Comparison of ENCODE assay signal across 8 cellular contexts in genomic region chr18:45722899-45723298, GRCh38. TPM values are rescaled to one million over a fixed set of nuclear protein-coding genes. Genes with fewer than 3 reads are reported as not detected.
A peak's percentile ranks its signal among the peaks of the same experiment; 100 is the strongest.
DNase-seq lines count a peak whose midpoint lies in the region; ATAC-seq, FAIRE-seq and TF ChIP-seq lines count a peak whose summit lies in the region.

No MANE protein-coding gene starts in this region.

- DNase-seq in GM19239 (ENCODE audit: insufficient read length, low spot score) (peak; percentile 73), NCI-H345 treated with DMSO at 0.1 percent for 48 hours (lab: John Stamatoyannopoulos, UW; ENCODE audit: unreplicated experiment) (peak; percentile 47), cerebellum (ENCODE audit: low spot score) (peak; percentile 12), right lobe of liver (peak; percentile 81 to 87 (median 86))
- DNase-seq in activated CD4-positive, alpha-beta T cell treated with anti-CD3 and anti-CD28 coated beads for 1 hour, result peak; percentile 47
- peak; percentile 43 for DNase-seq in stimulated activated CD8-positive, alpha-beta memory T cell treated with anti-CD3 and anti-CD28 coated beads, Interleukin-15, amount 100 ng/mL, for 24 hours (ENCODE audit: low read depth)

- intact Hi-C loops in right lobe of liver (cut with DNase I), result loop anchor here (10.0 kb wide), 2 partner anchors 112 to 122 kb away; no protein-coding TSS in a partner anchor

- no peaks in the 10 kb centered on the region for H3K4me1 ChIP-seq in right lobe of liver

- H3K9me3 ChIP-seq in right lobe of liver, result no peaks in the 10 kb centered on the region

- H3K27ac ChIP-seq in C4-2B, result no peak overlapping the region
- no peak overlapping the region for H3K27ac ChIP-seq in right lobe of liver

- TF ChIP-seq POLR2A in right lobe of liver (IDR thresholded peaks at IDR 0.05), result no peak

- peak; percentile 98 for ATAC-seq in HG03342 (IDR thresholded peaks at IDR 0.05; ENCODE audit: unreplicated experiment)
- peak; percentile 97 to 100 (median 98) for ATAC-seq in right lobe of liver

- H3K27me3 ChIP-seq in right lobe of liver, result no peaks in the 10 kb centered on the region

- peak; percentile 82 for FAIRE-seq in GM19239 (lab: Jason Lieb, UNC)

- 1% methylated on average over 5 of the region's 5 CpGs for WGBS in right lobe of liver (ENCODE audit: insufficient coverage, low coverage, low lambda C conversion rate, missing lambda C conversion rate)

- TF ChIP-seq CTCF in C4-2B (conservative IDR thresholded peaks at IDR 0.05), result peak; percentile 76
- TF ChIP-seq CTCF in right lobe of liver (IDR thresholded peaks at IDR 0.05), result peak; percentile 66 to 84 (median 74)

- no peak overlapping the region for H3K4me3 ChIP-seq in right lobe of liver

- H3K36me3 ChIP-seq in right lobe of liver, result no peaks in the 10 kb centered on the region

RNA-seq across cellular contexts. Expression of gene SLC14A1, which starts 1.1 kb away (rescaled TPM):
- total RNA-seq in cerebellum (3.7 TPM), right lobe of liver (1 to 10 TPM in 3 of 6 experiments, under 1 TPM in 3; 0.26 to 1.9 (median 1.0) TPM)

Comparison
In these comparisons a context has a peak if more than half of its experiments do, and no peak if none do; other contexts are left out.
1. DNase-seq: peak in every context shown above with its lines; median percentile 86 in right lobe of liver; 73 in GM19239; 47 in NCI-H345 treated with DMSO at 0.1 percent for 48 hours; 47 in activated CD4-positive, alpha-beta T cell treated with anti-CD3 and anti-CD28 coated beads for 1 hour; 43 in stimulated activated CD8-positive, alpha-beta memory T cell treated with anti-CD3 and anti-CD28 coated beads, Interleukin-15, amount 100 ng/mL, for 24 hours; 12 in cerebellum.